Comparison of ENCODE assay signal across 8 cellular contexts in the genomic region with DNA sequence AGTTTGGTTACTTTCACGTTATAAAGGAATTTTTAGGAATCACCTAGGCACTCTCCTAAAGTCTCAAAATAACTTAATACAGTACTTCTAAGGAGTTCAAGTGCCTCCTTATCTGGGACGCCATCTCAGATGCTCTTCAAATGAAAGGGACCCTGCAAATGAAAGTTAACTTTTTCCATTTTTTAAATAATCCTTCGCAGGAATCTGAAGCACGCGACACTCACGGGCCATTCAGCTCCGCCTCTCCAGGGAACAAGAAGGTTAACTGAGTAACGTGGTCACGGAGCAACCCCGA. TPM values are rescaled to one million over a fixed set of nuclear protein-coding genes. Genes with fewer than 3 reads are reported as not detected.
DNase-seq lines count a peak whose midpoint lies in the region; ATAC-seq and TF ChIP-seq lines count a peak whose summit lies in the region.

No MANE protein-coding gene starts in this region.

- peak overlapping the region; percentile 95 for H3K27ac ChIP-seq in AG04450 (ENCODE audit: low read depth, low read length)

- H3K9me3 Mint-ChIP-seq in brain = peaks cover 0 to 6% (median 0%) of the 10 kb centered on the region in 5 experiments

- CTCF ChIA-PET in AG04450 (lab: Charles Lee) = interaction anchor here (0.8 kb wide), 1 partner anchor 18 kb away, joined by 6 read pairs; no protein-coding TSS in a partner anchor

- H3K4me1 ChIP-seq in mucosa of descending colon (ENCODE audit: low read depth) = peaks cover 27% of the 10 kb centered on the region

- peak overlapping the region; percentile 99 to 100 (median 99) for H3K27ac Mint-ChIP-seq in brain

- intact Hi-C loops in mucosa of descending colon (cut with DNase I, micrococcal nuclease) = loop anchor here in 1 of 2 donors (10.0 kb wide), 1 partner anchor 109 kb away; the partner anchor contains the start of gene ITGAV

- H3K27me3 ChIP-seq in AG04450 (ENCODE audit: control insufficient read depth, insufficient read depth, low read length) = no peaks in the 10 kb centered on the region

- ATAC-seq in HG03103 (IDR thresholded peaks at IDR 0.05; ENCODE audit: low read depth, unreplicated experiment) (peak; percentile 25), mucosa of descending colon (no peak), GM18909 (IDR thresholded peaks at IDR 0.05; ENCODE audit: poor library complexity, unreplicated experiment) (no peak)

- H3K9me3 ChIP-seq in AG04450 (ENCODE audit: control insufficient read depth, insufficient read depth, low read length) (no peaks in the 10 kb centered on the region), mucosa of descending colon (no peaks in the 10 kb centered on the region)

- peaks cover 57% of the 10 kb centered on the region for H3K4me1 Mint-ChIP-seq in brain

- H3K36me3 ChIP-seq in mucosa of descending colon (ENCODE audit: low read depth) = no peaks in the 10 kb centered on the region

- peaks cover 16% of the 10 kb centered on the region for H3K27me3 Mint-ChIP-seq in brain

- H3K4me3 Mint-ChIP-seq in brain = peak overlapping the region; percentile 97 to 100 (median 98)

- TF ChIP-seq CTCF in AG04450 (IDR thresholded peaks at IDR 0.05; ENCODE audit: low read depth, low read length) = no peak
- TF ChIP-seq CTCF in brain (conservative IDR thresholded peaks at IDR 0.05) = no peak
- TF ChIP-seq CTCF in mucosa of descending colon (IDR thresholded peaks at IDR 0.05) = no peak
- TF ChIP-seq CTCF in GM10266 (IDR thresholded peaks at IDR 0.05; ENCODE audit: control insufficient read depth, insufficient read depth, low read depth, missing control alignments) = no peak

- H3K4me3 ChIP-seq in AG04450 (ENCODE audit: low read depth, low read length) (peak overlapping the region; percentile 74), mucosa of descending colon (peak overlapping the region; percentile 95)

- peaks cover 10% of the 10 kb centered on the region for H3K36me3 Mint-ChIP-seq in brain

- DNase-seq in AG04450 (ENCODE audit: low read depth, low spot score) (no peak), mucosa of descending colon (no peak), NCI-H2107 treated with DMSO at 0.1 percent for 48 hours (lab: John Stamatoyannopoulos, UW; ENCODE audit: unreplicated experiment) (no peak), GM10266 (ENCODE audit: extremely low spot score) (no peak)
- DNase-seq in activated CD4-positive, alpha-beta T cell treated with anti-CD3 and anti-CD28 coated beads for 1 hour = no peak

- POLR2A ChIA-PET in AG04450 (lab: Yijun Ruan, JAX) = interaction anchor here (0.6 to 1.9 kb wide), 7 partner anchors 24 to 357 kb away, joined by 3 to 11 read pairs (median 4); partner anchors contain the start of gene ITGAV

RNA-seq across cellular contexts. Expression of gene ZC3H15, which starts 0.5 kb away (rescaled TPM):
- polyA plus RNA-seq in AG04450 (2011; rRNA removed) (70.6 and 107 TPM in 2 replicates), brain (ENCODE audit: insufficient read depth, low read depth, low replicate concordance) (19.3 TPM)
- 20.3 and 35.1 TPM in 2 replicates for polyA minus RNA-seq in AG04450 (2011; rRNA and poly(A)+ RNA removed)
- total RNA-seq in mucosa of descending colon = 10 to 100 TPM; 46.5 to 54.6 (median 48.2) TPM
